ENCODE assay signal across 8 cellular contexts in genomic region chr5:61277190-61277589, GRCh38. TPM values are rescaled to one million over a fixed set of nuclear protein-coding genes. Genes with fewer than 3 reads are reported as not detected.
DNase-seq lines count a peak whose midpoint lies in the region; ATAC-seq, FAIRE-seq and TF ChIP-seq lines count a peak whose summit lies in the region.

No MANE protein-coding gene starts in this region.

- H3K9me3 ChIP-seq in OCI-LY3 (ENCODE audit: insufficient read depth, low read length) (no peaks in the 10 kb centered on the region), neutrophil (no peaks in the 10 kb centered on the region)

- peak overlapping the region; percentile 40; the same call in 1 of the 2 replicates for H3K9ac ChIP-seq in OCI-LY3 (ENCODE audit: low read length)

- H2AFZ ChIP-seq in OCI-LY3 (ENCODE audit: low read depth, low read length), result peak overlapping the region; percentile 92

- H3K27me3 ChIP-seq in OCI-LY3 (ENCODE audit: low read depth, low read length) (no peaks in the 10 kb centered on the region), neutrophil (no peaks in the 10 kb centered on the region)

- H3K4me1 ChIP-seq in OCI-LY3 (ENCODE audit: low read length) (peaks cover 54% of the 10 kb centered on the region), neutrophil (ENCODE audit: control insufficient read depth in 1 of 2, insufficient read depth in 1 of 2, low read depth in 1 of 2, low read length in 1 of 2) (peaks cover 46 to 48% of the 10 kb centered on the region in 2 experiments)

- no peak for DNase-seq in epithelial cell of proximal tubule (ENCODE audit: low read depth)
- no peak for DNase-seq in H54 (ENCODE audit: insufficient read length, low spot score)
- no peak for DNase-seq in COLO668 (lab: John Stamatoyannopoulos, UW; ENCODE audit: unreplicated experiment)

- H3K4me3 ChIP-seq in OCI-LY3 (ENCODE audit: low read length) (peak overlapping the region; percentile 57), epithelial cell of proximal tubule (ENCODE audit: low read depth, low read length) (no peak overlapping the region), neutrophil (ENCODE audit: low read depth in 1 of 2, low read length in 1 of 2) (no peak overlapping the region)

- TF ChIP-seq CTCF in GM12873 (IDR thresholded peaks at IDR 0.05; ENCODE audit: insufficient read depth, low read depth, low read length, missing control alignments) (peak; percentile 5), OCI-LY3 (IDR thresholded peaks at IDR 0.05; ENCODE audit: low read depth, low read length) (peak; percentile 16; the same call in 1 of the 2 replicates), epithelial cell of proximal tubule (conservative IDR thresholded peaks at IDR 0.05; ENCODE audit: low read depth, low read length) (peak; percentile 50), neutrophil (IDR thresholded peaks at IDR 0.05) (no peak)

- no peaks in the 10 kb centered on the region for H3K36me3 ChIP-seq in OCI-LY3 (replicated peaks; ENCODE audit: low read depth, low read length)
- H3K36me3 ChIP-seq in neutrophil, result no peaks in the 10 kb centered on the region

- H3K79me2 ChIP-seq in OCI-LY3 (ENCODE audit: low read length), result no peaks in the 10 kb centered on the region

- H3K27ac ChIP-seq in OCI-LY3 (ENCODE audit: low read length) (no peak overlapping the region), neutrophil (peak overlapping the region; percentile 92)

- peak overlapping the region; percentile 80 for H3K4me2 ChIP-seq in OCI-LY3 (ENCODE audit: low read length)

- ATAC-seq in HG03439 (IDR thresholded peaks at IDR 0.05; ENCODE audit: unreplicated experiment), result no peak
- ATAC-seq in GM21528 (IDR thresholded peaks at IDR 0.05; ENCODE audit: low FRiP score, unreplicated experiment), result no peak

- TF ChIP-seq POLR2A in H54 (IDR thresholded peaks at IDR 0.05; ENCODE audit: low read depth, low read length), result no peak

- no peaks in the 10 kb centered on the region for H4K20me1 ChIP-seq in OCI-LY3 (ENCODE audit: insufficient read depth, low read length)

- no peak for FAIRE-seq in H54 (lab: Jason Lieb, UNC)

RNA-seq across cellular contexts. Expression of gene ZSWIM6, which starts 54.9 kb away (rescaled TPM):
- 7.8 and 8.2 TPM in 2 replicates for total RNA-seq in epithelial cell of proximal tubule
